Comparison of ENCODE assay signal across 11 cellular contexts in the genomic region with DNA sequence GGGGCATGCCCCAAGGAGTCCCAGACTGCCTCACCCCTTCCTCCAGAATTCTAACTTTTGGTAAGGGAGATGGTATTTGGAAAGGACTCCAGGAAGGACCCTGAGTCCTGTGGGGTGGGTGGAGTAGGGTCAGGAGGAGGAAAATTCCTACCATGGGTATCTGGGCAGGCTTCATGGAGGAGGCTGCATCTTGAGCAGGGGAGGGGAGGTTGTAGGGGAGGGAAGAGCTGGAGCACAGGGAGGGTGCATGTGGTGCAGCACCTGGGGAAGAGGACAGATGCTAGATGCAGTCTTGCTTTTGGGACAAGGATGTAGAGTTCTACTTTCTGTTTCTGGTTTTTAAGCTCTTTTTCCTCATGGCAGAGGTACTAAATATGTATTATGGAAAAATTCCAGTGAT. TPM values are rescaled to one million over a fixed set of nuclear protein-coding genes. Genes with fewer than 3 reads are reported as not detected.
DNase-seq lines count a peak whose midpoint lies in the region; ATAC-seq and TF ChIP-seq lines count a peak whose summit lies in the region.
"Had no signal": no experiment of that assay in that cellular context is flagged by ENCODE, and none has a peak within 500 bp of the region (broad histone marks: within the 10 kb centered on the region; RNA-seq: fewer than 3 reads in every experiment).

No MANE protein-coding gene starts in this region.

- no peak overlapping the region for H3K18ac ChIP-seq in H9 (ENCODE audit: insufficient read length, low read depth, low read length)

- H2BK120ac ChIP-seq in H9 (ENCODE audit: low read depth, low read length, poor library complexity, severe bottlenecking), result no peak overlapping the region

- H2BK20ac ChIP-seq in H9 (ENCODE audit: low read depth, low read length, poor library complexity, severe bottlenecking), result no peak overlapping the region

- TF ChIP-seq CTCF in H9 (conservative IDR thresholded peaks at IDR 0.05), result no peak
- no peak for TF ChIP-seq CTCF in MCF 10A (IDR thresholded peaks at IDR 0.05; ENCODE audit: unreplicated experiment)
- TF ChIP-seq CTCF in left lung (IDR thresholded peaks at IDR 0.05), result no peak
- no peak for TF ChIP-seq CTCF in activated CD8-positive, alpha-beta T cell treated with anti-CD3 and anti-CD28 coated beads for 36 hours (IDR thresholded peaks at IDR 0.05)

- H3K27ac Mint-ChIP-seq in H9, result peak overlapping the region in 2 of 3 experiments; percentile 64 to 65; a peak in 4 of 7 replicates
- peak overlapping the region; percentile 82 for H3K27ac Mint-ChIP-seq in MCF 10A (ENCODE audit: low read depth, unreplicated experiment)
- H3K27ac Mint-ChIP-seq in stimulated activated effector memory CD8-positive, alpha-beta T cell treated with anti-CD3 and anti-CD28 coated beads, Interleukin-12 subunit alpha, Interleukin-12 subunit beta, amount 100 ng/mL, for 72 hours, result peak overlapping the region; percentile 78
- H3K27ac Mint-ChIP-seq in activated CD8-positive, alpha-beta T cell treated with anti-CD3 and anti-CD28 coated beads for 36 hours, result no peak overlapping the region
- H3K27ac Mint-ChIP-seq: activated CD8-positive, alpha-beta memory T cell treated with anti-CD3 and anti-CD28 coated beads, Interleukin-2, amount 10 ng/mL, durations not matched to agents 7 days and 5 days; activated naive CD4-positive, alpha-beta T cell treated with anti-CD3 and anti-CD28 coated beads, Interleukin-2, amount 50 U/mL, for 24 hours had no signal

- H3K14ac ChIP-seq in H9 (ENCODE audit: insufficient read depth, low read length), result no peak overlapping the region

- DNase-seq in H9 (no peak), MCF 10A (ENCODE audit: unreplicated experiment) (no peak), left lung (no peak)
- no peak for DNase-seq in stimulated activated effector memory CD8-positive, alpha-beta T cell treated with anti-CD3 and anti-CD28 coated beads, Interleukin-12 subunit alpha, Interleukin-12 subunit beta, amount 100 ng/mL, for 72 hours (ENCODE audit: low spot score in 2 of 2)
- no peak for DNase-seq in activated effector memory CD4-positive, alpha-beta T cell treated with anti-CD3 and anti-CD28 coated beads, Interleukin-2, amount 50 U/mL, for 16 hours
- DNase-seq in activated CD8-positive, alpha-beta T cell treated with anti-CD3 and anti-CD28 coated beads for 36 hours, result no peak
- DNase-seq: activated CD8-positive, alpha-beta memory T cell treated with anti-CD3 and anti-CD28 coated beads, Interleukin-2, amount 10 ng/mL, durations not matched to agents 7 days and 5 days had no signal

- no peak overlapping the region for H2AFZ ChIP-seq in H9 (ENCODE audit: low read length)

- POLR2A ChIA-PET in MCF 10A (lab: Yijun Ruan, JAX), result interaction anchor here (0.6 to 3.1 kb wide), 11 partner anchors 9 to 1335 kb away, joined by 3 to 44 read pairs (median 4); a partner anchor contains a TSS
- POLR2A ChIA-PET in activated CD8-positive, alpha-beta T cell treated with anti-CD3 and anti-CD28 coated beads for 36 hours (lab: Charles Lee), result interaction anchor here (0.5 kb wide), 1 partner anchor 1707 kb away, joined by 3 read pairs; no protein-coding TSS in a partner anchor

- intact Hi-C loops in MCF 10A (cut with micrococcal nuclease) (no loop called here), left lung (cut with DNase I) (no loop called here)
- intact Hi-C loops in activated CD8-positive, alpha-beta T cell treated with anti-CD3 and anti-CD28 coated beads for 36 hours (cut with micrococcal nuclease), result no loop called here

- no peak overlapping the region for H2BK5ac ChIP-seq in H9 (ENCODE audit: insufficient read length, low read length)

- no peaks in the 10 kb centered on the region for H3K23me2 ChIP-seq in H9 (ENCODE audit: insufficient read length, low read depth, low read length, poor library complexity, severe bottlenecking)

- ATAC-seq in left lung (no peak), HG03342 (IDR thresholded peaks at IDR 0.05; ENCODE audit: unreplicated experiment) (no peak), GM18858 (IDR thresholded peaks at IDR 0.05; ENCODE audit: unreplicated experiment) (no peak)
- no peak for ATAC-seq in stimulated activated effector memory CD8-positive, alpha-beta T cell treated with anti-CD3 and anti-CD28 coated beads, Interleukin-12 subunit alpha, Interleukin-12 subunit beta, amount 100 ng/mL, for 72 hours
- ATAC-seq in activated CD8-positive, alpha-beta T cell treated with anti-CD3 and anti-CD28 coated beads for 36 hours, result no peak
- ATAC-seq: activated CD8-positive, alpha-beta memory T cell treated with anti-CD3 and anti-CD28 coated beads, Interleukin-2, amount 10 ng/mL, durations not matched to agents 7 days and 5 days had no signal

- no peak overlapping the region for H3K56ac ChIP-seq in H9 (ENCODE audit: insufficient read length, low read depth, low read length)

- H3K4me1 Mint-ChIP-seq in H9 (peaks cover 30 to 43% of the 10 kb centered on the region in 2 experiments), MCF 10A (ENCODE audit: insufficient read depth, unreplicated experiment) (peaks cover 76% of the 10 kb centered on the region)
- H3K4me1 Mint-ChIP-seq in stimulated activated effector memory CD8-positive, alpha-beta T cell treated with anti-CD3 and anti-CD28 coated beads, Interleukin-12 subunit alpha, Interleukin-12 subunit beta, amount 100 ng/mL, for 72 hours, result no peaks in the 10 kb centered on the region
- no peaks in the 10 kb centered on the region for H3K4me1 Mint-ChIP-seq in activated CD8-positive, alpha-beta T cell treated with anti-CD3 and anti-CD28 coated beads for 36 hours (ENCODE audit: low read depth)
- H3K4me1 Mint-ChIP-seq: activated CD8-positive, alpha-beta memory T cell treated with anti-CD3 and anti-CD28 coated beads, Interleukin-2, amount 10 ng/mL, durations not matched to agents 7 days and 5 days; activated naive CD4-positive, alpha-beta T cell treated with anti-CD3 and anti-CD28 coated beads, Interleukin-2, amount 50 U/mL, for 24 hours had no signal

- no peaks in the 10 kb centered on the region for H3K9me3 Mint-ChIP-seq in H9
- H3K9me3 Mint-ChIP-seq in MCF 10A (ENCODE audit: unreplicated experiment), result no peaks in the 10 kb centered on the region
- H3K9me3 Mint-ChIP-seq in stimulated activated effector memory CD8-positive, alpha-beta T cell treated with anti-CD3 and anti-CD28 coated beads, Interleukin-12 subunit alpha, Interleukin-12 subunit beta, amount 100 ng/mL, for 72 hours, result no peaks in the 10 kb centered on the region
- no peaks in the 10 kb centered on the region for H3K9me3 Mint-ChIP-seq in activated CD8-positive, alpha-beta T cell treated with anti-CD3 and anti-CD28 coated beads for 36 hours
- H3K9me3 Mint-ChIP-seq: activated naive CD4-positive, alpha-beta T cell treated with anti-CD3 and anti-CD28 coated beads, Interleukin-2, amount 50 U/mL, for 24 hours had no signal

- H3K4me3 ChIP-seq in left lung, result no peak overlapping the region
- H3K4me3 ChIP-seq: SJSA1 had no signal

- no peak overlapping the region for H3T11ph ChIP-seq in H9 (ENCODE audit: low read length)

- no peak overlapping the region for H3K9ac ChIP-seq in H9 (ENCODE audit: extremely low read depth, insufficient read length, low read length)

- peaks cover 7% of the 10 kb centered on the region; the same call in 1 of the 2 replicates for H3K4me1 ChIP-seq in H9 (ENCODE audit: insufficient read depth, low read length)
- peaks cover 28 to 80% of the 10 kb centered on the region in 2 donors for H3K4me1 ChIP-seq in left lung
- H3K4me1 ChIP-seq: SJSA1 had no signal

- no peak overlapping the region for H3K23ac ChIP-seq in H9 (ENCODE audit: insufficient read length, low read depth, low read length)

- H3K36me3 ChIP-seq in left lung, result no peaks in the 10 kb centered on the region
- H3K36me3 ChIP-seq: SJSA1 had no signal

- H3K4ac ChIP-seq in H9 (ENCODE audit: low read depth, low read length), result no peak overlapping the region

- no peak overlapping the region for H4K8ac ChIP-seq in H9 (replicated peaks; ENCODE audit: insufficient read length, low read depth, low read length)

- H2AK5ac ChIP-seq in H9 (ENCODE audit: insufficient read length, low read length), result no peak overlapping the region

- no peaks in the 10 kb centered on the region for H4K20me1 ChIP-seq in H9 (ENCODE audit: control insufficient read depth, insufficient read depth, insufficient read length)

- H3K4me3 Mint-ChIP-seq in H9 (no peak overlapping the region), MCF 10A (ENCODE audit: unreplicated experiment) (peak overlapping the region; percentile 57)
- H3K4me3 Mint-ChIP-seq in stimulated activated effector memory CD8-positive, alpha-beta T cell treated with anti-CD3 and anti-CD28 coated beads, Interleukin-12 subunit alpha, Interleukin-12 subunit beta, amount 100 ng/mL, for 72 hours, result no peak overlapping the region
- no peak overlapping the region for H3K4me3 Mint-ChIP-seq in activated CD8-positive, alpha-beta T cell treated with anti-CD3 and anti-CD28 coated beads for 36 hours
- H3K4me3 Mint-ChIP-seq: activated CD8-positive, alpha-beta memory T cell treated with anti-CD3 and anti-CD28 coated beads, Interleukin-2, amount 10 ng/mL, durations not matched to agents 7 days and 5 days; activated naive CD4-positive, alpha-beta T cell treated with anti-CD3 and anti-CD28 coated beads, Interleukin-2, amount 50 U/mL, for 24 hours had no signal

- no peak overlapping the region for H4K5ac ChIP-seq in H9 (ENCODE audit: insufficient read length, low read depth, low read length)

- no peak overlapping the region for H2BK12ac ChIP-seq in H9 (ENCODE audit: insufficient read length, low read depth, low read length)

- no peak overlapping the region for H3K4me2 ChIP-seq in H9 (ENCODE audit: insufficient read depth, insufficient read length, low read length)

- H3K36me3 Mint-ChIP-seq in H9 (ENCODE audit: insufficient read depth in 1 of 3, low read depth in 3 of 3) (peaks cover 11 to 31% (median 24%) of the 10 kb centered on the region in 3 experiments), MCF 10A (ENCODE audit: insufficient read depth, unreplicated experiment) (peaks cover 32% of the 10 kb centered on the region)
- H3K36me3 Mint-ChIP-seq in stimulated activated effector memory CD8-positive, alpha-beta T cell treated with anti-CD3 and anti-CD28 coated beads, Interleukin-12 subunit alpha, Interleukin-12 subunit beta, amount 100 ng/mL, for 72 hours, result no peaks in the 10 kb centered on the region
- H3K36me3 Mint-ChIP-seq in activated CD8-positive, alpha-beta T cell treated with anti-CD3 and anti-CD28 coated beads for 36 hours (ENCODE audit: low read depth), result no peaks in the 10 kb centered on the region
- H3K36me3 Mint-ChIP-seq: activated CD8-positive, alpha-beta memory T cell treated with anti-CD3 and anti-CD28 coated beads, Interleukin-2, amount 10 ng/mL, durations not matched to agents 7 days and 5 days; activated naive CD4-positive, alpha-beta T cell treated with anti-CD3 and anti-CD28 coated beads, Interleukin-2, amount 50 U/mL, for 24 hours had no signal

- no peaks in the 10 kb centered on the region for H3K9me3 ChIP-seq in H9 (ENCODE audit: control insufficient read depth, low read depth, low read length)
- no peaks in the 10 kb centered on the region for H3K9me3 ChIP-seq in left lung
- H3K9me3 ChIP-seq: SJSA1 had no signal

- no peak overlapping the region for H2BK15ac ChIP-seq in H9 (ENCODE audit: low read depth, low read length)

- no peaks in the 10 kb centered on the region for H3K79me2 ChIP-seq in H9 (ENCODE audit: insufficient read depth, low read length)

- BruUV-seq in MCF 10A (replicated peaks; lab: Mats Ljungman, UMichigan), result no TSS peak

- H3K27me3 ChIP-seq in H9 (ENCODE audit: insufficient read depth, low read length) (no peaks in the 10 kb centered on the region), left lung (no peaks in the 10 kb centered on the region)
- H3K27me3 ChIP-seq: SJSA1 had no signal

- H3K27ac ChIP-seq in H9 (ENCODE audit: insufficient read length, low read depth, low read length) (no peak overlapping the region), left lung (peak overlapping the region; percentile 60 to 69)
- H3K27ac ChIP-seq: SJSA1 had no signal

- H3K27me3 Mint-ChIP-seq in H9 (ENCODE audit: low read depth) (no peaks in the 10 kb centered on the region; the same call in 1 of the 2 replicates), MCF 10A (ENCODE audit: insufficient read depth, unreplicated experiment) (no peaks in the 10 kb centered on the region)
- no peaks in the 10 kb centered on the region for H3K27me3 Mint-ChIP-seq in activated CD8-positive, alpha-beta T cell treated with anti-CD3 and anti-CD28 coated beads for 36 hours
- H3K27me3 Mint-ChIP-seq: activated CD8-positive, alpha-beta memory T cell treated with anti-CD3 and anti-CD28 coated beads, Interleukin-2, amount 10 ng/mL, durations not matched to agents 7 days and 5 days had no signal

- no peaks in the 10 kb centered on the region for H3K79me1 ChIP-seq in H9 (ENCODE audit: insufficient read depth, low read depth, low read length, poor library complexity, severe bottlenecking)

- CTCF ChIA-PET in MCF 10A (lab: Yijun Ruan, JAX), result interaction anchor here (0.6 to 3.9 kb wide), 10 partner anchors 8 to 82 kb away, joined by 3 to 23 read pairs (median 4); no protein-coding TSS in a partner anchor
- CTCF ChIA-PET in activated CD8-positive, alpha-beta T cell treated with anti-CD3 and anti-CD28 coated beads for 36 hours (lab: Charles Lee), result interaction anchor here (0.7 to 1.4 kb wide), 3 partner anchors 9 to 44 kb away, joined by 3 to 4 read pairs (median 4); no protein-coding TSS in a partner anchor

- H4K91ac ChIP-seq in H9 (ENCODE audit: insufficient read length, low read depth, low read length), result no peak overlapping the region

RNA-seq across cellular contexts. Expression of a gene that starts 9.9 kb away (rescaled TPM):
- total RNA-seq in H9 (2021) (11.9 and 14.3 TPM in 2 replicates), MCF 10A (2022) (34.6 and 51.5 TPM in 2 replicates), left lung (10 to 100 TPM; 26.0 to 56.2 TPM)
- total RNA-seq in activated CD8-positive, alpha-beta T cell treated with anti-CD3 and anti-CD28 coated beads for 36 hours, result under 1 TPM; 0.34 to 0.43 TPM

RNA-seq across cellular contexts. Expression of a gene that starts 26.4 kb away (rescaled TPM):
- total RNA-seq in H9 (2021), result 0.18 TPM in 1 of 2 replicates, not detected in the other
- total RNA-seq in MCF 10A (2022), result 0.49 TPM in 1 of 2 replicates, not detected in the other
- not detected for total RNA-seq in left lung
- total RNA-seq in activated CD8-positive, alpha-beta T cell treated with anti-CD3 and anti-CD28 coated beads for 36 hours, result under 1 TPM; 0.11 to 0.23 TPM
- total RNA-seq: activated CD8-positive, alpha-beta memory T cell treated with anti-CD3 and anti-CD28 coated beads, Interleukin-2, amount 10 ng/mL, durations not matched to agents 7 days and 5 days; SJSA1 had no signal

RNA-seq across cellular contexts. Expression of a gene that starts 40.1 kb away (rescaled TPM):
- total RNA-seq in H9 (2021) (1.4 and 3.2 TPM in 2 replicates), MCF 10A (2022) (not detected in 2 replicates), left lung (under 1 TPM in 1 of 2 donors, not detected in 1; 0.23 TPM)
- under 1 TPM in 1 of 2 experiments, not detected in 1; 0.22 TPM for total RNA-seq in activated CD8-positive, alpha-beta T cell treated with anti-CD3 and anti-CD28 coated beads for 36 hours
- total RNA-seq: activated CD8-positive, alpha-beta memory T cell treated with anti-CD3 and anti-CD28 coated beads, Interleukin-2, amount 10 ng/mL, durations not matched to agents 7 days and 5 days; SJSA1 had no signal
